In genomic region chr19:32877323-32877912, GRCh38 we compare ENCODE assay signal across 21 cellular contexts. TPM values are rescaled to one million over a fixed set of nuclear protein-coding genes. Genes with fewer than 3 reads are reported as not detected.
DNase-seq lines count a peak whose midpoint lies in the region; ATAC-seq, FAIRE-seq and TF ChIP-seq lines count a peak whose summit lies in the region.
"Had no signal": no experiment of that assay in that cellular context is flagged by ENCODE, and none has a peak within 500 bp of the region (broad histone marks: within the 10 kb centered on the region; RNA-seq: fewer than 3 reads in every experiment).

No MANE protein-coding gene starts in this region.

- WGBS in mesodermal cell (ENCODE audit: insufficient coverage in 2 of 2), 2 experiments, result 90 to 96% methylated on average over 4 to 7 of the region's 9 CpGs

- H3K27me3 ChIP-seq in astrocyte (ENCODE audit: insufficient read depth, low read length), result no peaks in the 10 kb centered on the region
- H3K27me3 ChIP-seq: BLaER1 treated with 17β-estradiol and CSF1 and Interleukin-3, amounts not matched to agents 10 nM and 100 nM had no signal

- no peak overlapping the region for H3K4me3 Mint-ChIP-seq in astrocyte (ENCODE audit: unreplicated experiment)
- H3K4me3 Mint-ChIP-seq in type B pancreatic cell, result no peak overlapping the region
- no peak overlapping the region for H3K4me3 Mint-ChIP-seq in activated naive CD8-positive, alpha-beta T cell treated with anti-CD3 and anti-CD28 coated beads, Interleukin-2, amount 50 U/mL, for 24 hours
- H3K4me3 Mint-ChIP-seq: CD8-positive, alpha-beta memory T cell had no signal

- H3K27ac Mint-ChIP-seq in astrocyte (ENCODE audit: unreplicated experiment), result no peak overlapping the region
- H3K27ac Mint-ChIP-seq in type B pancreatic cell, result no peak overlapping the region
- H3K27ac Mint-ChIP-seq in activated naive CD8-positive, alpha-beta T cell treated with anti-CD3 and anti-CD28 coated beads, Interleukin-2, amount 50 U/mL, for 24 hours, result no peak overlapping the region

- H3K4me1 Mint-ChIP-seq in astrocyte (ENCODE audit: low read depth, unreplicated experiment) (no peaks in the 10 kb centered on the region), type B pancreatic cell (ENCODE audit: unreplicated experiment) (no peaks in the 10 kb centered on the region)
- H3K4me1 Mint-ChIP-seq in activated naive CD8-positive, alpha-beta T cell treated with anti-CD3 and anti-CD28 coated beads, Interleukin-2, amount 50 U/mL, for 24 hours, result no peaks in the 10 kb centered on the region
- H3K4me1 Mint-ChIP-seq: CD8-positive, alpha-beta memory T cell had no signal

- no peak for FAIRE-seq in astrocyte (lab: Jason Lieb, UNC)

- H3K4me1 ChIP-seq in astrocyte (ENCODE audit: insufficient read depth, low read length) (peaks cover 9% of the 10 kb centered on the region), mesodermal cell (ENCODE audit: control insufficient read depth, insufficient read depth, low read length, poor library complexity, severe bottlenecking) (no peaks in the 10 kb centered on the region)
- H3K4me1 ChIP-seq: HAP-1 had no signal

- ATAC-seq in activated naive CD8-positive, alpha-beta T cell treated with anti-CD3 and anti-CD28 coated beads, Interleukin-2, amount 50 U/mL, for 24 hours, result no peak
- ATAC-seq in GM21528 (IDR thresholded peaks at IDR 0.05; ENCODE audit: low FRiP score, unreplicated experiment), result no peak

- no peaks in the 10 kb centered on the region for H4K20me1 ChIP-seq in astrocyte (ENCODE audit: insufficient read depth, low read length)
- H4K20me1 ChIP-seq: BLaER1 treated with 17β-estradiol and CSF1 and Interleukin-3, amounts not matched to agents 10 nM and 100 nM had no signal

- H3K9me3 ChIP-seq in astrocyte (ENCODE audit: insufficient read depth, low read depth, low read length) (no peaks in the 10 kb centered on the region), mesodermal cell (ENCODE audit: control insufficient read depth, low read length) (no peaks in the 10 kb centered on the region)
- H3K9me3 ChIP-seq: BLaER1 treated with 17β-estradiol and CSF1 and Interleukin-3, amounts not matched to agents 10 nM and 100 nM; HAP-1 had no signal

- H3K36me3 Mint-ChIP-seq in astrocyte (ENCODE audit: low read depth, unreplicated experiment), result peaks cover 11% of the 10 kb centered on the region
- peaks cover 6% of the 10 kb centered on the region for H3K36me3 Mint-ChIP-seq in type B pancreatic cell
- H3K36me3 Mint-ChIP-seq in activated naive CD8-positive, alpha-beta T cell treated with anti-CD3 and anti-CD28 coated beads, Interleukin-2, amount 50 U/mL, for 24 hours (ENCODE audit: low read depth), result peaks cover 7% of the 10 kb centered on the region

- H3K9ac ChIP-seq in astrocyte (ENCODE audit: low read length), result peak overlapping the region; percentile 61
- H3K9ac ChIP-seq: BLaER1 treated with 17β-estradiol and CSF1 and Interleukin-3, amounts not matched to agents 10 nM and 100 nM; KMS-11 had no signal

- peak; percentile 1 for DNase-seq in GM20000 (ENCODE audit: low spot score)
- no peak for DNase-seq in astrocyte (ENCODE audit: low read depth)
- DNase-seq in type B pancreatic cell (ENCODE audit: extremely low spot score, unreplicated experiment), result peak; percentile 37
- DNase-seq in epidermal melanocyte (ENCODE audit: insufficient read length, low spot score), result no peak
- no peak for DNase-seq in activated naive CD8-positive, alpha-beta T cell treated with anti-CD3 and anti-CD28 coated beads, Interleukin-2, amount 50 U/mL, for 24 hours
- DNase-seq: CD8-positive, alpha-beta memory T cell; DMS79 treated with DMSO at 0.1 percent for 48 hours; NCI-H1417; NCI-H187; NCI-H2107; NCI-H510A treated with DMSO at 0.1 percent for 48 hours; NCI-H774 had no signal

- H3K4me3 ChIP-seq in astrocyte (ENCODE audit: insufficient read depth, low read depth, low read length) (no peak overlapping the region), mesodermal cell (ENCODE audit: extremely low read depth, insufficient read depth, low read length, poor library complexity, severe bottlenecking) (no peak overlapping the region)
- H3K4me3 ChIP-seq: BLaER1 treated with 17β-estradiol and CSF1 and Interleukin-3, amounts not matched to agents 10 nM and 100 nM; HAP-1 had no signal

- no peaks in the 10 kb centered on the region for H3K9me3 Mint-ChIP-seq in astrocyte (ENCODE audit: unreplicated experiment)
- no peaks in the 10 kb centered on the region for H3K9me3 Mint-ChIP-seq in type B pancreatic cell
- no peaks in the 10 kb centered on the region for H3K9me3 Mint-ChIP-seq in activated naive CD8-positive, alpha-beta T cell treated with anti-CD3 and anti-CD28 coated beads, Interleukin-2, amount 50 U/mL, for 24 hours
- H3K9me3 Mint-ChIP-seq: CD8-positive, alpha-beta memory T cell had no signal

- H3K27me3 Mint-ChIP-seq in astrocyte (ENCODE audit: low read depth, unreplicated experiment) (no peaks in the 10 kb centered on the region), type B pancreatic cell (no peaks in the 10 kb centered on the region)
- H3K27me3 Mint-ChIP-seq in activated naive CD8-positive, alpha-beta T cell treated with anti-CD3 and anti-CD28 coated beads, Interleukin-2, amount 50 U/mL, for 24 hours, result no peaks in the 10 kb centered on the region

- H3K36me3 ChIP-seq in astrocyte (ENCODE audit: insufficient read depth, low read length) (no peaks in the 10 kb centered on the region), mesodermal cell (ENCODE audit: control insufficient read depth, insufficient read depth, low read length) (peaks cover 17% of the 10 kb centered on the region)
- H3K36me3 ChIP-seq: HAP-1 had no signal

- H3K4me2 ChIP-seq in astrocyte (ENCODE audit: low read length), result peak overlapping the region; percentile 44
- H3K4me2 ChIP-seq: BLaER1 treated with 17β-estradiol and CSF1 and Interleukin-3, amounts not matched to agents 10 nM and 100 nM; KMS-11 had no signal

- no peaks in the 10 kb centered on the region for H3K79me2 ChIP-seq in astrocyte (ENCODE audit: insufficient read depth, low read length)

- H3K27ac ChIP-seq in astrocyte (ENCODE audit: low read depth, low read length) (peak overlapping the region; percentile 69), mesodermal cell (ENCODE audit: low read depth, low read length, severe bottlenecking) (peak overlapping the region; percentile 41)
- H3K27ac ChIP-seq: BLaER1 treated with 17β-estradiol and CSF1 and Interleukin-3, amounts not matched to agents 10 nM and 100 nM; HL-60; KMS-11; RWPE1 had no signal

- no peak overlapping the region for H2AFZ ChIP-seq in astrocyte (ENCODE audit: low read depth, low read length)

- TF ChIP-seq CTCF in GM20000 (IDR thresholded peaks at IDR 0.05; ENCODE audit: extremely low read depth, missing control alignments) (no peak), astrocyte (IDR thresholded peaks at IDR 0.05; ENCODE audit: insufficient read depth, low read depth, low read length) (no peak), type B pancreatic cell (conservative IDR thresholded peaks at IDR 0.05) (no peak)

RNA-seq across cellular contexts. Expression of gene SLC7A9, which starts 7.9 kb away (rescaled TPM):
- total RNA-seq in astrocyte (0.17 and 0.45 TPM in 2 replicates), type B pancreatic cell (ENCODE audit: low replicate concordance) (3.1 and 7.9 TPM in 2 replicates)
- 0.33 TPM for polyA plus RNA-seq in mesodermal cell (2013, experiment 1 of 2)
- polyA plus RNA-seq in mesodermal cell (2013, experiment 2 of 2), result 0.15 TPM
- total RNA-seq: HT1080, M059J had no signal
- polyA plus RNA-seq: CD8-positive, alpha-beta memory T cell had no signal

Comparison
In these comparisons a context has a peak if more than half of its experiments do, and no peak if none do; other contexts are left out.
1. DNase-seq: peak in GM20000 (single experiment) and type B pancreatic cell (single experiment); none in astrocyte (single experiment), epidermal melanocyte (single experiment) and activated naive CD8-positive, alpha-beta T cell treated with anti-CD3 and anti-CD28 coated beads, Interleukin-2, amount 50 U/mL, for 24 hours (single experiment).